In genomic region chr4:56817840-56818491, GRCh38 we compare ENCODE assay signal across 8 cellular contexts.
DNase-seq lines count a peak whose midpoint lies in the region; ATAC-seq and TF ChIP-seq lines count a peak whose summit lies in the region.

No MANE protein-coding gene starts in this region.

- H3K36me3 ChIP-seq in brain microvascular endothelial cell (replicated peaks), result no peaks in the 10 kb centered on the region

- ATAC-seq in GM21515 (IDR thresholded peaks at IDR 0.05; ENCODE audit: unreplicated experiment) (peak; percentile 77), HG03571 (IDR thresholded peaks at IDR 0.05; ENCODE audit: unreplicated experiment) (peak; percentile 76)

- H3K4me3 ChIP-seq in GM12865 (ENCODE audit: low read depth, low read length) (no peak overlapping the region), astrocyte of the cerebellum (ENCODE audit: low read depth, low read length) (no peak overlapping the region), brain microvascular endothelial cell (ENCODE audit: low read depth, low read length) (no peak overlapping the region)

- TF ChIP-seq CTCF in GM12865 (IDR thresholded peaks at IDR 0.05; ENCODE audit: insufficient read depth, low read depth, low read length, missing control alignments) (no peak), astrocyte of the cerebellum (IDR thresholded peaks at IDR 0.05; ENCODE audit: low read depth, low read length, missing control alignments) (no peak), brain microvascular endothelial cell (IDR thresholded peaks at IDR 0.05; ENCODE audit: low read depth, low read length, missing control alignments) (no peak)

- DNase-seq in GM12865 (ENCODE audit: low read depth) (peak; percentile 81), astrocyte of the cerebellum (ENCODE audit: low read depth) (peak; percentile 27), NCI-H526 (lab: John Stamatoyannopoulos, UW) (no peak), brain microvascular endothelial cell (no peak), ecto neural progenitor cell (ENCODE audit: low spot score) (no peak)
- no peak for DNase-seq in effector CD4-positive, alpha-beta T cell

- in situ Hi-C loops in astrocyte of the cerebellum (cut with HindIII; ENCODE audit: low sequenced_read_pairs), result no loop called here
- in situ Hi-C loops in brain microvascular endothelial cell (cut with HindIII; ENCODE audit: low pct_ligation_motif_present, low sequenced_read_pairs), result no loop called here

- H3K27ac ChIP-seq in brain microvascular endothelial cell, result no peak overlapping the region

- H3K27me3 ChIP-seq in brain microvascular endothelial cell (replicated peaks), result peaks cover 4% of the 10 kb centered on the region

Comparison
In these comparisons a context has a peak if more than half of its experiments do, and no peak if none do; other contexts are left out.
1. DNase-seq: peak in GM12865 (single experiment) and astrocyte of the cerebellum (single experiment); none in NCI-H526 (0 of 2), effector CD4-positive, alpha-beta T cell (single experiment), brain microvascular endothelial cell (single experiment) and ecto neural progenitor cell (single experiment).